ENCODE assay signal across 8 cellular contexts in the genomic region with DNA sequence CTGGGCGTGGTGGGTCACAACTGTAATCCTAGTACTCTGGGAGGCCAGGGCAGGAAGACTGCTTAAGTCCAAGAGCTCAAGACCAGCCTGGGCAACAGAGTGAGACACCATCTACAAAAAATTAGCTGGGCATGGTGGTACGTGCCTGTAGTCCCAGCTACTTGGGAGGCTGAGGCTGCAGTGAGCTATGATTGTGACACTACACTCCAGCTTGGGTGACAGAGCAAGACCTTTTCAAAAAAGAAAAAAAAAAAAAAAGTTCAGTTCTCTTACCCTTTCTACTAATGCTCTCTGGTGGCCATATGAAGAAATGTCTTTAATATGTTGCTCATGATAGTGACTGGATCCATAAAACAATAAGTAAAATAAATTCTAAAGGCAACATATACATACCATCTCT. TPM values are rescaled to one million over a fixed set of nuclear protein-coding genes. Genes with fewer than 3 reads are reported as not detected.
DNase-seq lines count a peak whose midpoint lies in the region; ATAC-seq, FAIRE-seq and TF ChIP-seq lines count a peak whose summit lies in the region.

No MANE protein-coding gene starts in this region.

- H3K4me2 ChIP-seq in MM.1S (ENCODE audit: low read depth, low read length): no peak overlapping the region

- H3K4me3 Mint-ChIP-seq in natural killer cell (no peak overlapping the region), memory B cell (no peak overlapping the region), T-cell (no peak overlapping the region)
- no peak overlapping the region for H3K4me3 Mint-ChIP-seq in natural killer cell treated with Interleukin-12 subunit alpha and Interleukin-12 subunit beta and Interleukin-15 and Interleukin-18, amount 100 ng/mL, for 72 hours

- no peaks in the 10 kb centered on the region for H3K36me3 Mint-ChIP-seq in natural killer cell
- H3K36me3 Mint-ChIP-seq in natural killer cell treated with Interleukin-12 subunit alpha and Interleukin-12 subunit beta and Interleukin-15 and Interleukin-18, amount 100 ng/mL, for 72 hours: peaks cover 15% of the 10 kb centered on the region
- H3K36me3 Mint-ChIP-seq in memory B cell: peaks cover 14% of the 10 kb centered on the region
- H3K36me3 Mint-ChIP-seq in T-cell: peaks cover 16% of the 10 kb centered on the region

- FAIRE-seq in GM19239 (lab: Jason Lieb, UNC): no peak

- CTCF ChIA-PET in T-cell (lab: Charles Lee): interaction anchor here (0.5 to 1.0 kb wide), 8 partner anchors 9 to 1627 kb away, joined by 3 to 5 read pairs (median 4); no protein-coding TSS in a partner anchor

- H3K4me3 ChIP-seq in MM.1S (ENCODE audit: low read length): no peak overlapping the region

- intact Hi-C loops in natural killer cell (cut with micrococcal nuclease): no loop called here

- 0 out of 2 replicates have a peak, but pooled peaks cover 5% of the 10 kb centered on the region for H3K79me2 ChIP-seq in MM.1S (ENCODE audit: low read length)

- H3K27me3 Mint-ChIP-seq in natural killer cell (ENCODE audit: low read depth in 2 of 2): no peaks in the 10 kb centered on the region
- no peaks in the 10 kb centered on the region for H3K27me3 Mint-ChIP-seq in natural killer cell treated with Interleukin-12 subunit alpha and Interleukin-12 subunit beta and Interleukin-15 and Interleukin-18, amount 100 ng/mL, for 72 hours
- H3K27me3 Mint-ChIP-seq in memory B cell: no peaks in the 10 kb centered on the region
- H3K27me3 Mint-ChIP-seq in T-cell: no peaks in the 10 kb centered on the region

- H3K9ac ChIP-seq in MM.1S (ENCODE audit: low read length): no peak overlapping the region

- ATAC-seq in natural killer cell (peak in 2 of 3 donors; percentile 43 to 47), memory B cell (ENCODE audit: low read depth) (peak; percentile 29), T-cell (replicated peaks in 1 of 4) (no peak)
- ATAC-seq in natural killer cell treated with Interleukin-12 subunit alpha and Interleukin-12 subunit beta and Interleukin-15 and Interleukin-18, amount 100 ng/mL, for 72 hours: no peak

- no peak overlapping the region for H3K27ac ChIP-seq in MM.1S (ENCODE audit: low read length)
- no peak overlapping the region for H3K27ac ChIP-seq in VCaP

- H3K36me3 ChIP-seq in MM.1S (replicated peaks; ENCODE audit: insufficient read depth, low read length): peaks cover 7% of the 10 kb centered on the region; the same call in 1 of the 2 replicates

- H3K4me1 ChIP-seq in MM.1S (ENCODE audit: low read length): no peaks in the 10 kb centered on the region

- H3F3A ChIP-seq in MM.1S (ENCODE audit: insufficient read depth, low read length): no peaks in the 10 kb centered on the region

- no peaks in the 10 kb centered on the region for H3K27me3 ChIP-seq in MM.1S (replicated peaks; ENCODE audit: insufficient read depth, low read length)

- DNase-seq in natural killer cell: no peak
- no peak for DNase-seq in natural killer cell treated with Interleukin-12 subunit alpha and Interleukin-12 subunit beta and Interleukin-15 and Interleukin-18, amount 100 ng/mL, for 72 hours (ENCODE audit: low spot score)
- peak; percentile 36 for DNase-seq in MM.1S
- DNase-seq in memory B cell (ENCODE audit: low spot score in 2 of 2): no peak
- DNase-seq in T-cell: no peak
- no peak for DNase-seq in activated naive CD4-positive, alpha-beta T cell (lab: John Stamatoyannopoulos, UW)
- DNase-seq in GM19239 (ENCODE audit: insufficient read length, low spot score): no peak

- H3K9me3 ChIP-seq in MM.1S (replicated peaks; ENCODE audit: insufficient read depth, low read length): no peaks in the 10 kb centered on the region

- peaks cover 0 to 13% of the 10 kb centered on the region in 2 donors for H3K4me1 Mint-ChIP-seq in natural killer cell
- H3K4me1 Mint-ChIP-seq in natural killer cell treated with Interleukin-12 subunit alpha and Interleukin-12 subunit beta and Interleukin-15 and Interleukin-18, amount 100 ng/mL, for 72 hours (ENCODE audit: low read depth in 2 of 2): peaks cover 5 to 9% of the 10 kb centered on the region in 2 donors
- H3K4me1 Mint-ChIP-seq in memory B cell: peaks cover 2% of the 10 kb centered on the region
- H3K4me1 Mint-ChIP-seq in T-cell: peaks cover 7 to 10% (median 8%) of the 10 kb centered on the region in 3 donors

- H3K9me3 Mint-ChIP-seq in natural killer cell (no peaks in the 10 kb centered on the region), memory B cell (no peaks in the 10 kb centered on the region), T-cell (no peaks in the 10 kb centered on the region)
- no peaks in the 10 kb centered on the region for H3K9me3 Mint-ChIP-seq in natural killer cell treated with Interleukin-12 subunit alpha and Interleukin-12 subunit beta and Interleukin-15 and Interleukin-18, amount 100 ng/mL, for 72 hours

- H4K20me1 ChIP-seq in MM.1S (ENCODE audit: insufficient read depth, low read length): no peaks in the 10 kb centered on the region

- POLR2A ChIA-PET in T-cell (lab: Charles Lee): interaction anchor here (0.6 to 0.7 kb wide), 4 partner anchors 10 to 191 kb away, joined by 3 to 5 read pairs (median 4); no protein-coding TSS in a partner anchor

- TF ChIP-seq CTCF in natural killer cell (IDR thresholded peaks at IDR 0.05) (peak; percentile 16), MM.1S (IDR thresholded peaks at IDR 0.05; ENCODE audit: low read length) (peak; percentile 29), VCaP (conservative IDR thresholded peaks at IDR 0.05) (peak; percentile 66)

- H2AFZ ChIP-seq in MM.1S (ENCODE audit: low read length): no peak overlapping the region

- H3K9me2 ChIP-seq in MM.1S (replicated peaks; ENCODE audit: insufficient read depth, low read length): no peaks in the 10 kb centered on the region

- no peak overlapping the region for H3K27ac Mint-ChIP-seq in natural killer cell
- no peak overlapping the region for H3K27ac Mint-ChIP-seq in natural killer cell treated with Interleukin-12 subunit alpha and Interleukin-12 subunit beta and Interleukin-15 and Interleukin-18, amount 100 ng/mL, for 72 hours
- no peak overlapping the region for H3K27ac Mint-ChIP-seq in memory B cell
- no peak overlapping the region for H3K27ac Mint-ChIP-seq in T-cell

RNA-seq across cellular contexts. Expression of a gene that starts 14.9 kb away (rescaled TPM):
- total RNA-seq in natural killer cell: 10 to 100 TPM; 15.9 to 17.4 (median 16.9) TPM
- 10 to 100 TPM; 10.7 to 13.9 TPM for total RNA-seq in natural killer cell treated with Interleukin-12 subunit alpha and Interleukin-12 subunit beta and Interleukin-15 and Interleukin-18, amount 100 ng/mL, for 72 hours
- 10 to 100 TPM in 2 of 5 donors, 1 to 10 TPM in 3; 7.9 to 13.1 (median 9.4) TPM for total RNA-seq in T-cell

RNA-seq across cellular contexts. Expression of a gene that starts 15.0 kb away (rescaled TPM):
- total RNA-seq in natural killer cell (10 to 100 TPM; 23.5 to 26.4 (median 23.6) TPM), T-cell (10 to 100 TPM; 13.9 to 29.6 (median 14.7) TPM)
- total RNA-seq in natural killer cell treated with Interleukin-12 subunit alpha and Interleukin-12 subunit beta and Interleukin-15 and Interleukin-18, amount 100 ng/mL, for 72 hours: 10 to 100 TPM; 21.8 to 33.8 TPM

RNA-seq across cellular contexts. Expression of a gene that starts 29.3 kb away (rescaled TPM):
- total RNA-seq in natural killer cell (10 to 100 TPM; 11.8 to 15.0 (median 13.0) TPM), T-cell (10 to 100 TPM; 12.3 to 12.9 (median 12.6) TPM)
- total RNA-seq in natural killer cell treated with Interleukin-12 subunit alpha and Interleukin-12 subunit beta and Interleukin-15 and Interleukin-18, amount 100 ng/mL, for 72 hours: 10 to 100 TPM; 13.5 to 22.1 TPM

Comparison
In these comparisons a context has a peak if more than half of its experiments do, and no peak if none do; other contexts are left out.
1. ATAC-seq: peak in natural killer cell (2 of 3) and memory B cell (single experiment); none in natural killer cell treated with Interleukin-12 subunit alpha and Interleukin-12 subunit beta and Interleukin-15 and Interleukin-18, amount 100 ng/mL, for 72 hours (0 of 2) and T-cell (0 of 4).
2. CTCF ChIP-seq: peak in every context shown above with its lines; median percentile 66 in VCaP; 29 in MM.1S; 16 in natural killer cell.